Comparison of ENCODE assay signal across 1 cellular context in the genomic region with DNA sequence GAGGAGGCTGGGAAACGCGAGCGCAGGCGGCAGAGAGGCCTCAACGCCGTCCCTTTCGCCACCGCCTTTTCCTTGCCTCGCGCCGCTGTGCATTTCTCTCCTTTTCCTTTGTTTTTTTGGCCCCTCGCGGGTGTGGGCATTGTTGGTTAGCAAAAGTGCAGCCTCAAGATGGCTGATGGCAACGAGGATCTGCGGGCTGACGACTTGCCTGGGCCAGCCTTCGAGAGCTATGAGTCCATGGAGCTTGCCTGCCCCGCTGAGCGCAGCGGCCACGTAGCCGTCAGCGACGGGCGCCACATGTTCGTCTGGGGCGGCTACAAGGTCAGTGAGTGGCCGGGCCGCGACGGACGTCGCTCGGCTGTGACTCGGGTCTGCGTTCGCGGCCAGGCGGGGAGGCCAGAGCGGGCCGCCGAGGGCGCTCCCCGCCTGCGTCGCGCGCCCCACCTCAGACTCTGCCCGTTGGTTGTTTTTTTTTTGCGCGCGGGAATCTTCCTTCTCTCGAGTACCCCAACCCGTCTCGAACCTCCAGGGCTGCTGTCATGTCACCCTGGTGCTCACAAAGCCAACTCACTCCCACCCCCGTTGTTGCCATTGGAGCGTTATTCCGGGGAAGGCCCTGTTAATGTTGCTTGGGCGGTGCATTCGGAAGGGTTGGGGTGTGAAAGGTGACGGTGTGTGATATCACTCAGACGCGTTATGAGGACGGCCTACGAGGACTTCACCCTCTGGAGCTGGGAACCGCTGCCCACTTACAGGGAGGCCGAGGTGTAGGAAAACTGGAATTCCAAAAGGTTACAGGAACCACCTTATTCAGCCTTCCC.
TF ChIP-seq lines count a peak whose summit lies in the region.

No MANE protein-coding gene starts in this region.

TF ChIP-seq in A549, 52 proteins besides CTCF, POLR2A, EP300 and RAD21 (continued from another document):
- no peak for TF ChIP-seq CHD2 (IDR thresholded peaks at IDR 0.05; ENCODE audit: low read length, partially characterized antibody)
